ENCODE assay signal across 30 cellular contexts in the genomic region with DNA sequence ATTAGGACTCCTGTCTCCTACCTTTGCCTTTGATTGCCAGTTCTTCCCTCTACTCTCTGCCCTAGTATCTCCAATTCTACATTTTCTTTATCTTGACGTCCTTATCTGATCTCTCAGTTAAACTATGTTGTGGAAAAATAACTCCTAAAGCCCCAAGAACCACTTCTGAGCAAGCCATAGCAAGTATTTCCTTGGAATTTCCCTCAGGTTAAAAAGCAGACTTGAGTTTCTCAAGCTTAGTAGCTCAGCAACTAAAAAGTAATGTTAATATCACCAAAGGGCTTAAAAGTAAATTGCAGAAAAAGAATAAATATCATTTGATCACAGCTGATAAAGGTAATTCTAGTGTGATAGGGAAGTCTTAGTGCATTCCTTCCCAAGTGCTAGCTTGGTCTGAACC. TPM values are rescaled to one million over a fixed set of nuclear protein-coding genes. Genes with fewer than 3 reads are reported as not detected.
"Had no signal": no experiment of that assay in that cellular context is flagged by ENCODE, and none has a peak within 500 bp of the region (broad histone marks: within the 10 kb centered on the region; RNA-seq: fewer than 3 reads in every experiment).

No MANE protein-coding gene starts in this region.

- H3K27me3 Mint-ChIP-seq: activated CD4-positive, alpha-beta T cell treated with anti-CD3 and anti-CD28 coated beads for 36 hours; activated naive CD8-positive, alpha-beta T cell treated with anti-CD3 and anti-CD28 coated beads, Interleukin-2, amount 50 U/mL, for 24 hours; stimulated activated naive CD8-positive, alpha-beta T cell treated with anti-CD3 and anti-CD28 coated beads, Interleukin-15, amount 100 ng/mL, for 72 hours had no signal

- H3K36me3 Mint-ChIP-seq: activated CD8-positive, alpha-beta memory T cell treated with anti-CD3 and anti-CD28 coated beads, Interleukin-2, amount 10 ng/mL, durations not matched to agents 7 days and 5 days; naive B cell had no signal

- H3K27me3 ChIP-seq: ascending aorta, left lung, ovary, right lobe of liver, suprapubic skin, transverse colon had no signal

- H3K4me3 Mint-ChIP-seq: activated CD4-positive, alpha-beta memory T cell treated with anti-CD3 and anti-CD28 coated beads, Interleukin-2, amount 10 ng/mL, durations not matched to agents 7 days and 5 days; activated CD4-positive, alpha-beta T cell treated with anti-CD3 and anti-CD28 coated beads for 36 hours; activated CD8-positive, alpha-beta memory T cell treated with anti-CD3 and anti-CD28 coated beads, Interleukin-2, amount 10 ng/mL, durations not matched to agents 7 days and 5 days; activated naive CD8-positive, alpha-beta T cell treated with anti-CD3 and anti-CD28 coated beads, Interleukin-2, amount 50 U/mL, for 24 hours; activated T-helper 17 cell treated with anti-CD3 and anti-CD28 coated beads, Interleukin-2, amount 50 U/mL, for 72 hours; naive B cell; stimulated activated naive CD8-positive, alpha-beta T cell treated with anti-CD3 and anti-CD28 coated beads, Interleukin-15, amount 100 ng/mL, for 72 hours; T-helper 2 cell treated with Interferon-gamma antibody and Interleukin-4, amounts not matched to agents 5 μg/mL and 100 μg/mL, for 36 hours; WTC11 had no signal

- H3K4me3 ChIP-seq: ascending aorta, left lung, mucosa of descending colon, ovary, psoas muscle, right lobe of liver, suprapubic skin, transverse colon had no signal

- FAIRE-seq: endothelial cell of umbilical vein, kidney, small intestine, TTC549 had no signal

- H3K27ac ChIP-seq: ascending aorta, left lung, ovary, psoas muscle, right lobe of liver, suprapubic skin, transverse colon had no signal

- H3K36me3 ChIP-seq: ascending aorta, left lung, ovary, right lobe of liver, suprapubic skin, transverse colon had no signal

- ATAC-seq: activated CD4-positive, alpha-beta T cell treated with anti-CD3 and anti-CD28 coated beads for 36 hours; activated CD8-positive, alpha-beta memory T cell treated with anti-CD3 and anti-CD28 coated beads, Interleukin-2, amount 10 ng/mL, durations not matched to agents 7 days and 5 days; activated naive CD8-positive, alpha-beta T cell treated with anti-CD3 and anti-CD28 coated beads, Interleukin-2, amount 50 U/mL, for 24 hours; activated T-helper 17 cell treated with anti-CD3 and anti-CD28 coated beads, Interleukin-2, amount 50 U/mL, for 72 hours; left lung; mucosa of descending colon; psoas muscle; right lobe of liver; stimulated activated naive CD8-positive, alpha-beta T cell treated with anti-CD3 and anti-CD28 coated beads, Interleukin-15, amount 100 ng/mL, for 72 hours; WTC11 had no signal

- H3K9me3 Mint-ChIP-seq: activated CD4-positive, alpha-beta memory T cell treated with anti-CD3 and anti-CD28 coated beads, Interleukin-2, amount 10 ng/mL, durations not matched to agents 7 days and 5 days; activated naive CD8-positive, alpha-beta T cell treated with anti-CD3 and anti-CD28 coated beads, Interleukin-2, amount 50 U/mL, for 24 hours; activated T-helper 17 cell treated with anti-CD3 and anti-CD28 coated beads, Interleukin-2, amount 50 U/mL, for 72 hours; stimulated activated naive CD8-positive, alpha-beta T cell treated with anti-CD3 and anti-CD28 coated beads, Interleukin-15, amount 100 ng/mL, for 72 hours; T-helper 2 cell treated with Interferon-gamma antibody and Interleukin-4, amounts not matched to agents 5 μg/mL and 100 μg/mL, for 36 hours had no signal

- H3K4me1 ChIP-seq: left lung, psoas muscle, right lobe of liver had no signal

- DNase-seq: activated CD4-positive, alpha-beta memory T cell treated with anti-CD3 and anti-CD28 coated beads, Interleukin-2, amount 10 ng/mL, durations not matched to agents 7 days and 5 days; activated CD4-positive, alpha-beta T cell treated with anti-CD3 and anti-CD28 coated beads for 36 hours; activated CD8-positive, alpha-beta memory T cell treated with anti-CD3 and anti-CD28 coated beads, Interleukin-2, amount 10 ng/mL, durations not matched to agents 7 days and 5 days; activated naive CD4-positive, alpha-beta T cell treated with Interleukin-2 at 50 U/mL for 16 hours; activated naive CD8-positive, alpha-beta T cell treated with anti-CD3 and anti-CD28 coated beads, Interleukin-2, amount 50 U/mL, for 24 hours; dermis blood vessel endothelial cell; effector memory CD4-positive, alpha-beta T cell; foreskin fibroblast; glutamatergic neuron; hypothalamus; kidney; left lung; mucosa of descending colon; naive B cell; ovary; psoas muscle; right lobe of liver; small intestine; stimulated activated CD4-positive, alpha-beta T cell treated with anti-CD3 and anti-CD28 coated beads, Interleukin-4, amount 100 ng/mL, for 1 hour; stimulated activated naive CD8-positive, alpha-beta T cell treated with anti-CD3 and anti-CD28 coated beads, Interleukin-15, amount 100 ng/mL, for 72 hours; transverse colon had no signal

- H3K27ac Mint-ChIP-seq: activated CD4-positive, alpha-beta memory T cell treated with anti-CD3 and anti-CD28 coated beads, Interleukin-2, amount 10 ng/mL, durations not matched to agents 7 days and 5 days; activated CD4-positive, alpha-beta T cell treated with anti-CD3 and anti-CD28 coated beads for 36 hours; activated CD8-positive, alpha-beta memory T cell treated with anti-CD3 and anti-CD28 coated beads, Interleukin-2, amount 10 ng/mL, durations not matched to agents 7 days and 5 days; activated naive CD8-positive, alpha-beta T cell treated with anti-CD3 and anti-CD28 coated beads, Interleukin-2, amount 50 U/mL, for 24 hours; activated T-helper 17 cell treated with anti-CD3 and anti-CD28 coated beads, Interleukin-2, amount 50 U/mL, for 72 hours; T-helper 2 cell treated with Interferon-gamma antibody and Interleukin-4, amounts not matched to agents 5 μg/mL and 100 μg/mL, for 36 hours; WTC11 had no signal

- H3K9me3 ChIP-seq: ascending aorta, left lung, mucosa of descending colon, ovary, psoas muscle, right lobe of liver, suprapubic skin, transverse colon had no signal

RNA-seq across cellular contexts. Expression of a gene that starts 13.2 kb away (rescaled TPM):
- total RNA-seq: activated CD4-positive, alpha-beta memory T cell treated with anti-CD3 and anti-CD28 coated beads, Interleukin-2, amount 10 ng/mL, durations not matched to agents 7 days and 5 days; activated CD4-positive, alpha-beta T cell treated with anti-CD3 and anti-CD28 coated beads for 36 hours; activated CD8-positive, alpha-beta memory T cell treated with anti-CD3 and anti-CD28 coated beads, Interleukin-2, amount 10 ng/mL, durations not matched to agents 7 days and 5 days; activated T-helper 17 cell treated with anti-CD3 and anti-CD28 coated beads, Interleukin-2, amount 50 U/mL, for 72 hours; ascending aorta; cerebellum; dermis blood vessel endothelial cell; endothelial cell of umbilical vein; kidney; lung microvascular endothelial cell; WTC11 had no signal
- polyA plus RNA-seq: endothelial cell of umbilical vein had no signal
